ENCODE assay signal across 21 cellular contexts in genomic region chr5:146770546-146770945, GRCh38.
"Had no signal": no experiment of that assay in that cellular context is flagged by ENCODE, and none has a peak within 500 bp of the region (broad histone marks: within the 10 kb centered on the region; RNA-seq: fewer than 3 reads in every experiment).

No MANE protein-coding gene starts in this region.

- FAIRE-seq: HepG2 had no signal

- H3K9me3 ChIP-seq: MG63, SJSA1, SK-N-SH had no signal

- H3K27ac ChIP-seq: SJSA1 had no signal

- H3K27me3 ChIP-seq: MG63 had no signal

- H3K9ac ChIP-seq: SK-N-SH had no signal

- H3K4me2 ChIP-seq: SK-N-SH had no signal

- DNase-seq: IMR-90, Karpas-422, KG1, MG63, NCI-H1092 treated with DMSO at 0.1 percent for 48 hours, NCI-H1436, NCI-H187, NCI-H2029, NCI-H2081 treated with DMSO at 0.1 percent for 48 hours, NCI-H2171, NCI-H226, NCI-H446, NCI-H510A, NCI-H69, NCI-H774, Right ventricle myocardium superior, RPMI8226, SIG-M5, SK-N-SH had no signal

- ATAC-seq: HepG2 had no signal

- H3K4me1 ChIP-seq: SJSA1 had no signal
